Comparison of ENCODE assay signal across 8 cellular contexts in genomic region chr1:110338200-110339039, GRCh38. TPM values are rescaled to one million over a fixed set of nuclear protein-coding genes. Genes with fewer than 3 reads are reported as not detected.
A peak's percentile ranks its signal among the peaks of the same experiment; 100 is the strongest.
DNase-seq lines count a peak whose midpoint lies in the region; ATAC-seq and TF ChIP-seq lines count a peak whose summit lies in the region.

No MANE protein-coding gene starts in this region.

- 2% methylated on average over 45 of the region's 80 CpGs for WGBS in SK-N-SH (ENCODE audit: low lambda C conversion rate)
- 0 to 1% methylated on average over 43 to 52 of the region's 80 CpGs for WGBS in upper lobe of left lung, 2 donors

- DNase-seq in NCI-H1092 treated with DMSO at 0.1 percent for 48 hours (lab: John Stamatoyannopoulos, UW) (peak; percentile 100), SK-N-SH (peak; percentile 93), cardiac septum (ENCODE audit: low spot score) (peak; percentile 98), pons (ENCODE audit: low spot score) (peak; percentile 93), upper lobe of left lung (peak; percentile 96 to 97)
- peak; percentile 93 for DNase-seq in activated naive CD8-positive, alpha-beta T cell treated with anti-CD3 and anti-CD28 coated beads for 36 hours

- H3K4me3 Mint-ChIP-seq in activated naive CD8-positive, alpha-beta T cell treated with anti-CD3 and anti-CD28 coated beads for 36 hours, result no peak overlapping the region

- H3K4me2 ChIP-seq in SK-N-SH, result peak overlapping the region; percentile 95

- no peak for TF ChIP-seq RAD21 in SK-N-SH (IDR thresholded peaks at IDR 0.05; ENCODE audit: low read length)

- peaks cover 28 to 44% of the 10 kb centered on the region in 2 experiments for H3K4me1 ChIP-seq in SK-N-SH (ENCODE audit: control insufficient read depth in 1 of 2, insufficient read depth in 2 of 2, low read depth in 1 of 2, low read length in 1 of 2)
- H3K4me1 ChIP-seq in upper lobe of left lung, result peaks cover 44 to 50% (median 45%) of the 10 kb centered on the region in 4 donors

- H3K9ac ChIP-seq in SK-N-SH, result peak overlapping the region; percentile 91

- H3F3A ChIP-seq in SK-N-SH (replicated peaks; ENCODE audit: insufficient read depth), result peaks cover 16% of the 10 kb centered on the region

- ATAC-seq in HG02623 (IDR thresholded peaks at IDR 0.05; ENCODE audit: unreplicated experiment) (peak; percentile 57), upper lobe of left lung (ENCODE audit: low FRiP score in 2 of 2) (peak; percentile 93 to 96)

- no peaks in the 10 kb centered on the region for H3K27me3 Mint-ChIP-seq in activated naive CD8-positive, alpha-beta T cell treated with anti-CD3 and anti-CD28 coated beads for 36 hours

- H3K36me3 ChIP-seq in SK-N-SH (replicated peaks in 1 of 2; ENCODE audit: control insufficient read depth in 1 of 2, insufficient read depth in 2 of 2, low read length in 1 of 2), result peaks cover 26 to 31% of the 10 kb centered on the region in 2 experiments
- peaks cover 0 to 28% (median 11%) of the 10 kb centered on the region in 4 donors for H3K36me3 ChIP-seq in upper lobe of left lung

- TF ChIP-seq POLR2A in upper lobe of left lung (IDR thresholded peaks at IDR 0.05), result peak; percentile 11 to 90 (median 81)

- peak overlapping the region; percentile 98 to 99 for H3K27ac ChIP-seq in SK-N-SH (ENCODE audit: low read depth in 2 of 2, low read length in 1 of 2)
- H3K27ac ChIP-seq in upper lobe of left lung, result peak overlapping the region; percentile 97 to 99 (median 98)

- intact Hi-C loops in cardiac septum (cut with DNase I), result loop anchor here (1.0 to 2.0 kb wide), 2 partner anchors 68 to 128 kb away; partner anchors contain the start of genes KCNC4 and LAMTOR5

- peaks cover 44% of the 10 kb centered on the region for H3K4me1 Mint-ChIP-seq in activated naive CD8-positive, alpha-beta T cell treated with anti-CD3 and anti-CD28 coated beads for 36 hours

- H3K9me2 ChIP-seq in SK-N-SH, result no peaks in the 10 kb centered on the region

- H3K4me3 ChIP-seq in SK-N-SH (ENCODE audit: low read depth in 2 of 2, low read length in 1 of 2) (peak overlapping the region; percentile 81 to 99), upper lobe of left lung (peak overlapping the region; percentile 67 to 92 (median 86))

- TF ChIP-seq CTCF in GM12872 (IDR thresholded peaks at IDR 0.05; ENCODE audit: insufficient read depth, low read depth, low read length) (peak; percentile 54; the same call in 2 of the 3 replicates), SK-N-SH (IDR thresholded peaks at IDR 0.05) (peak; percentile 59), upper lobe of left lung (IDR thresholded peaks at IDR 0.05) (peak; percentile 29 to 94 (median 88))

- H3K27ac Mint-ChIP-seq in activated naive CD8-positive, alpha-beta T cell treated with anti-CD3 and anti-CD28 coated beads for 36 hours, result no peak overlapping the region

- H3K27me3 ChIP-seq in SK-N-SH (ENCODE audit: insufficient read depth), result no peaks in the 10 kb centered on the region
- no peaks in the 10 kb centered on the region for H3K27me3 ChIP-seq in upper lobe of left lung

- peaks cover 48% of the 10 kb centered on the region for H3K79me2 ChIP-seq in SK-N-SH (ENCODE audit: insufficient read depth)

- TF ChIP-seq EP300 in SK-N-SH (IDR thresholded peaks at IDR 0.05; ENCODE audit: borderline replicate concordance in 1 of 2, low read depth in 1 of 2, low read length in 1 of 2), result no peak; a peak in 1 of 4 replicates
- peak in 1 of 4 donors; percentile 1 for TF ChIP-seq EP300 in upper lobe of left lung (IDR thresholded peaks at IDR 0.05)

- no peaks in the 10 kb centered on the region for H3K9me3 ChIP-seq in SK-N-SH
- no peaks in the 10 kb centered on the region for H3K9me3 ChIP-seq in upper lobe of left lung

- CTCF ChIA-PET in SK-N-SH (lab: Yijun Ruan, JAX), result interaction anchor here (0.9 to 10.0 kb wide), 28 partner anchors 11 to 309 kb away, joined by 3 to 100 read pairs (median 4); partner anchors contain the start of gene LAMTOR5

- H4K20me1 ChIP-seq in SK-N-SH (ENCODE audit: insufficient read depth), result peaks cover 37% of the 10 kb centered on the region

- peak overlapping the region; percentile 91 for H2AFZ ChIP-seq in SK-N-SH (ENCODE audit: low read depth)

- H3K9me3 Mint-ChIP-seq in activated naive CD8-positive, alpha-beta T cell treated with anti-CD3 and anti-CD28 coated beads for 36 hours, result no peaks in the 10 kb centered on the region

- POLR2A ChIA-PET in SK-N-SH (lab: Yijun Ruan, JAX), result interaction anchor here (0.6 to 1.6 kb wide), 12 partner anchors 10 to 304 kb away, joined by 3 to 7 read pairs (median 3); partner anchors contain the start of genes LAMTOR5 and STRIP1

- peaks cover 35% of the 10 kb centered on the region for H3K36me3 Mint-ChIP-seq in activated naive CD8-positive, alpha-beta T cell treated with anti-CD3 and anti-CD28 coated beads for 36 hours

TF ChIP-seq in SK-N-SH, 30 proteins besides CTCF, POLR2A, EP300 and RAD21 (continues in another document):
- TF ChIP-seq RCOR1 (IDR thresholded peaks at IDR 0.05; ENCODE audit: low read length), result no peak
- TF ChIP-seq FOXJ3 (CRISPR knock-in tag; IDR thresholded peaks at IDR 0.05), result no peak
- TF ChIP-seq NFIC (IDR thresholded peaks at IDR 0.05; ENCODE audit: borderline replicate concordance), result no peak
- TF ChIP-seq POLR2AphosphoS5 (IDR thresholded peaks at IDR 0.05; ENCODE audit: low read depth, low read length), result peak; percentile 65; the same call in 1 of the 2 replicates
- no peak for TF ChIP-seq SMC3 (IDR thresholded peaks at IDR 0.05; ENCODE audit: low read depth, low read length)
- TF ChIP-seq JUND (IDR thresholded peaks at IDR 0.05), result no peak
- TF ChIP-seq TCF12 (IDR thresholded peaks at IDR 0.05), result no peak
- peak; percentile 95 for TF ChIP-seq MAX (IDR thresholded peaks at IDR 0.05; ENCODE audit: low read depth)
- TF ChIP-seq PBX3 (IDR thresholded peaks at IDR 0.05), result no peak
- TF ChIP-seq NRF1 (IDR thresholded peaks at IDR 0.05; ENCODE audit: low read depth, low read length), result no peak
- TF ChIP-seq GATA2 (CRISPR knock-in tag; IDR thresholded peaks at IDR 0.05), result no peak
- TF ChIP-seq EZH2phosphoT487 (IDR thresholded peaks at IDR 0.05; ENCODE audit: borderline replicate concordance, low read depth), result no peak
- TF ChIP-seq USF2 (IDR thresholded peaks at IDR 0.05; ENCODE audit: borderline replicate concordance, low read depth, low read length), result no peak
- peak; percentile 81 for TF ChIP-seq YY1 (IDR thresholded peaks at IDR 0.05; ENCODE audit: low read depth)
- no peak; the same call in 1 of the 2 replicates for TF ChIP-seq USF1 (IDR thresholded peaks at IDR 0.05; ENCODE audit: borderline replicate concordance, low read depth)
- TF ChIP-seq CHD2 (IDR thresholded peaks at IDR 0.05; ENCODE audit: low read length, partially characterized antibody), result peak; percentile 99

RNA-seq across cellular contexts. Expression of gene RBM15, which starts 0.8 kb away (rescaled TPM):
- polyA plus RNA-seq in SK-N-SH (2012; rRNA removed), result 3.8 and 4.7 TPM in 2 replicates
- 2.6 and 3.5 TPM in 2 replicates for polyA plus RNA-seq in SK-N-SH (2012; cell fraction: cytosol; rRNA removed)
- 6.0 and 7.0 TPM in 2 replicates for polyA plus RNA-seq in SK-N-SH (2012; cell fraction: nucleus; rRNA removed)
- 10 to 100 TPM; 69.8 to 71.0 TPM for total RNA-seq in activated naive CD8-positive, alpha-beta T cell treated with anti-CD3 and anti-CD28 coated beads for 36 hours
- 22.7 TPM for total RNA-seq in cardiac septum
- 10 to 100 TPM; 20.7 to 85.9 (median 36.2) TPM for total RNA-seq in upper lobe of left lung

RNA-seq across cellular contexts. Expression of gene SLC16A4, which starts 52.4 kb away (rescaled TPM):
- polyA plus RNA-seq in SK-N-SH (2012; rRNA removed), result 3.0 and 5.2 TPM in 2 replicates
- polyA plus RNA-seq in SK-N-SH (2012; cell fraction: cytosol; rRNA removed), result 5.5 and 5.8 TPM in 2 replicates
- polyA plus RNA-seq in SK-N-SH (2012; cell fraction: nucleus; rRNA removed), result 1.4 and 3.2 TPM in 2 replicates
- total RNA-seq in activated naive CD8-positive, alpha-beta T cell treated with anti-CD3 and anti-CD28 coated beads for 36 hours, result under 1 TPM; 0.20 to 0.21 TPM
- total RNA-seq in cardiac septum, result 2.3 TPM
- 10 to 100 TPM in 4 of 6 donors, 1 to 10 TPM in 2; 7.8 to 23.0 (median 15.4) TPM for total RNA-seq in upper lobe of left lung

Comparison
In these comparisons a context has a peak if more than half of its experiments do, and no peak if none do; other contexts are left out.
1. Peak in every context shown above with its lines: DNase-seq, ATAC-seq, H3K4me3 ChIP-seq and H3K27ac ChIP-seq.